Comparison of ENCODE assay signal across 16 cellular contexts in the genomic region with DNA sequence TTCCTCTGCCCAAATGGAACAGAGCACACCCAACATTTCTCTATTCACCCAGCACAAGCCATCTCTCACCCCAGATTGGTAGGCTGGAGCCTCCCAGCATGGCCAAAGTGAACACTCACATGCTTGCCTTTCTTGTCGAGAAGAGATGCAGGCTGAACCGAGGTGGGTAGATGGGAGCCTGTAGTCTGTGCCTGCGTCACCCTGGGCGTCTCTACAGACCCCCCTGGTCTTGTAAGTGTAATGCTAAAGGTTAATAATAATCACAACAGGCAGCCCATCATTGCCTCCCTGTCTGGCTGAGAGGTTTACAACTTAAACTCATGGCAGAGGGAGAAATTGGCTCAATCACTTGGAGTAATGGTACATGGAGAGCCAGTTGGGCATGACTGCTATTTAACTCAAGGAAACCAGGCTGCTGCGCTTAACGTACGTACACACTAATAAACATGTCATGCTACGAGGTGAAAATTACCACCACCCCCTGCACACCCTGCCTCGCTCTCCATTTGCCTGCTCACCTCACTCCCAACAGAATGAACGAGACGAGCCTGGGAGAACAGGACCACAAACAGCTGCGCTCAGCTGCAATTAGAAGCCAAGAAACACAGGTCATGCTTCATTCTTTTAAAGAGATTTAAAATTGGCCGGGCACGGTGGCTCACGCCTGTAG.
"Had no signal": no experiment of that assay in that cellular context is flagged by ENCODE, and none has a peak within 500 bp of the region (broad histone marks: within the 10 kb centered on the region; RNA-seq: fewer than 3 reads in every experiment).

No MANE protein-coding gene starts in this region.

- H3K4me1 ChIP-seq: esophagus muscularis mucosa, gastroesophageal sphincter, testis, tibial nerve had no signal

- DNase-seq: cerebellar nuclear complex; effector memory CD8-positive, alpha-beta T cell; glutamatergic neuron; mucosa of descending colon; natural killer cell; right cardiac atrium; stimulated activated CD4-positive, alpha-beta T cell treated with anti-CD3 and anti-CD28 coated beads, Interleukin-4, amount 100 ng/mL, for 1 hour; stimulated activated CD8-positive, alpha-beta memory T cell treated with anti-CD3 and anti-CD28 coated beads, Interleukin-4, amount 100 ng/mL, for 48 hours; testis had no signal

- H3K9me3 ChIP-seq: esophagus muscularis mucosa, gastroesophageal sphincter, mucosa of descending colon, neutrophil, testis, tibial nerve had no signal

- H3K36me3 ChIP-seq: cardiac muscle cell, esophagus muscularis mucosa, gastroesophageal sphincter, neutrophil, tibial nerve had no signal

- H3K27ac ChIP-seq: cardiac muscle cell, epithelial cell of prostate, esophagus muscularis mucosa, gastroesophageal sphincter, neutrophil, testis, tibial nerve had no signal

- H3K27me3 ChIP-seq: esophagus muscularis mucosa, gastroesophageal sphincter, neutrophil, testis, tibial nerve had no signal

- ATAC-seq: effector memory CD8-positive, alpha-beta T cell; gastroesophageal sphincter; natural killer cell; right cardiac atrium; stimulated activated effector memory CD8-positive, alpha-beta T cell treated with anti-CD3 and anti-CD28 coated beads, Interleukin-12 subunit alpha, Interleukin-12 subunit beta, amount 100 ng/mL, for 72 hours had no signal

- H3K4me3 ChIP-seq: cardiac muscle cell, esophagus muscularis mucosa, gastroesophageal sphincter, mucosa of descending colon, testis, tibial nerve had no signal
